In the genomic region with DNA sequence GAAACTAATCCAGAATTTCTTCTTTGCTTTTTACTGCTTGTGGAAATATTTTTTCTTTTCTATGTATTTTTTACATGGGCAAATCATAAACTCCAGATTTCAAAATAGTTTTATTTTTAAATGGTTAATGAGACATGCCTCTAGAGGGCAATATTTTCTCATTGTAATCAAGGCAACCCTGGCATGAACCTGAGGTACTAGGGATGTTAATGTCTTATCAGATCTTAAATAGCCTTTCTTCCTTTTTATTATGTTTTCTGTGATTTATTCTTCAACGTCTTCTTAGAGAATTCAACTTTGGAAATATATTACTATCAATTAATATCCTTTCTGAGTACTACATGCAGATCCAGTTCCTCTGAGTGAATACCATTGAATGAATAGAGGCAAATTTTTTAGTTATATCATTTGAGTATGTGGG, we compare ENCODE assay signal across 7 cellular contexts.
A peak's percentile ranks its signal among the peaks of the same experiment; 100 is the strongest.
DNase-seq lines count a peak whose midpoint lies in the region; ATAC-seq and TF ChIP-seq lines count a peak whose summit lies in the region.

No MANE protein-coding gene starts in this region.

- TF ChIP-seq POLR2A in gastroesophageal sphincter (IDR thresholded peaks at IDR 0.05), result no peak

- no peaks in the 10 kb centered on the region for H3K4me1 ChIP-seq in Karpas-422 (ENCODE audit: low read length)
- H3K4me1 ChIP-seq in gastroesophageal sphincter, result peaks cover 0 to 8% (median 0%) of the 10 kb centered on the region in 3 donors
- H3K4me1 ChIP-seq in thoracic aorta (ENCODE audit: control insufficient read depth in 1 of 2, low read depth in 2 of 2), result no peaks in the 10 kb centered on the region

- H2AFZ ChIP-seq in Karpas-422 (ENCODE audit: low read length), result no peak overlapping the region

- ATAC-seq in gastroesophageal sphincter, result no peak
- ATAC-seq in thoracic aorta (ENCODE audit: insufficient number of reproducible peaks, low FRiP score, low read depth), result no peak
- ATAC-seq in GM19023 (IDR thresholded peaks at IDR 0.05; ENCODE audit: unreplicated experiment), result no peak
- no peak for ATAC-seq in GM21447 (IDR thresholded peaks at IDR 0.05; ENCODE audit: unreplicated experiment)

- 0% methylated on average over 1 of the region's 1 CpG for WGBS in gastroesophageal sphincter (ENCODE audit: low coverage in 1 of 2), 2 donors

- DNase-seq in Daoy (ENCODE audit: low read depth), result peak; percentile 3
- DNase-seq in Karpas-422, result peak; percentile 70
- peak; percentile 44 for DNase-seq in SKM-1 treated with dmso at 0.1 percent for 144 hours (lab: John Stamatoyannopoulos, UW; ENCODE audit: unreplicated experiment)
- no peak for DNase-seq in thoracic aorta (ENCODE audit: low spot score)

- H3K9me3 ChIP-seq in Karpas-422 (ENCODE audit: low read length) (no peaks in the 10 kb centered on the region), gastroesophageal sphincter (no peaks in the 10 kb centered on the region), thoracic aorta (no peaks in the 10 kb centered on the region)

- H3K9ac ChIP-seq in Karpas-422 (ENCODE audit: low read length), result no peak overlapping the region

- H3K27ac ChIP-seq in Karpas-422 (ENCODE audit: low read length) (no peak overlapping the region), gastroesophageal sphincter (no peak overlapping the region), thoracic aorta (no peak overlapping the region)

- no peaks in the 10 kb centered on the region for H3K27me3 ChIP-seq in Karpas-422 (ENCODE audit: low read length)
- H3K27me3 ChIP-seq in gastroesophageal sphincter, result no peaks in the 10 kb centered on the region
- no peaks in the 10 kb centered on the region for H3K27me3 ChIP-seq in thoracic aorta (replicated peaks; ENCODE audit: insufficient read depth)

- H3K4me3 ChIP-seq in Karpas-422 (ENCODE audit: low read length), result no peak overlapping the region
- H3K4me3 ChIP-seq in gastroesophageal sphincter, result no peak overlapping the region
- H3K4me3 ChIP-seq in thoracic aorta, result no peak overlapping the region

- H4K20me1 ChIP-seq in Karpas-422 (ENCODE audit: insufficient read depth, low read depth, low read length), result no peaks in the 10 kb centered on the region; the same call in 1 of the 2 replicates

- no peaks in the 10 kb centered on the region for H3K79me2 ChIP-seq in Karpas-422 (ENCODE audit: low read length)

- TF ChIP-seq CTCF in gastroesophageal sphincter (IDR thresholded peaks at IDR 0.05), result peak; percentile 43 to 58 (median 52)
- TF ChIP-seq CTCF in thoracic aorta (IDR thresholded peaks at IDR 0.05), result peak; percentile 38

- H3K9me2 ChIP-seq in Karpas-422 (replicated peaks; ENCODE audit: insufficient read depth, low read length), result no peaks in the 10 kb centered on the region

- H3K36me3 ChIP-seq in Karpas-422 (ENCODE audit: insufficient read depth, low read length) (no peaks in the 10 kb centered on the region), gastroesophageal sphincter (no peaks in the 10 kb centered on the region), thoracic aorta (no peaks in the 10 kb centered on the region)

- H3K4me2 ChIP-seq in Karpas-422 (ENCODE audit: low read depth, low read length, poor library complexity, severe bottlenecking), result no peak overlapping the region

- TF ChIP-seq EP300 in gastroesophageal sphincter (IDR thresholded peaks at IDR 0.05), result no peak
